1 cellular context compared by ENCODE assay signal in the genomic region with DNA sequence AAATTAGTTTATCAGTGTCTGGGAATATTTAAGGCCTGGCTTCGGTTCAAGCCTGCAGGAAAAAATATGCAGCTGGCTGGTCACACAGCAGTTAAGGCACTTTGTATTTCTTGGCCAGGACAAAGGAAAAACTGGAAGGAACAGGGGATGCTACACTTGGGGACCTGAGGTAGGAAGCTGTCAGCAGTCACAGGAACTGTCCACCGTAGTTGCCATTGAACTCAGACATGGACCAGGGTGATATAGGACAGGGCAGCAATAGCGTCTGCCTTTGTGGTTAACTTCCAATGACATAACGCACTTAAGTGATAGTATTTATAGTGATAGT.
TF ChIP-seq lines count a peak whose summit lies in the region.

No MANE protein-coding gene starts in this region.

TF ChIP-seq in K562, 482 proteins besides CTCF, POLR2A, EP300 and RAD21:
- TF ChIP-seq ZBTB40 (IDR thresholded peaks at IDR 0.05) = no peak
- TF ChIP-seq ZBTB40 (CRISPR knock-in tag; IDR thresholded peaks at IDR 0.05) = no peak
- TF ChIP-seq NCOA2 (IDR thresholded peaks at IDR 0.05; ENCODE audit: partially characterized antibody in 2 of 2) = no peak
- no peak for TF ChIP-seq SNRNP70 (optimal IDR thresholded peaks at IDR 0.05; ENCODE audit: low read depth, low read length)
- TF ChIP-seq SMARCC2 (IDR thresholded peaks at IDR 0.05; ENCODE audit: low read depth) = no peak
- TF ChIP-seq WHSC1 (IDR thresholded peaks at IDR 0.05; ENCODE audit: low read length) = no peak
- TF ChIP-seq MEF2D (tag; conservative IDR thresholded peaks at IDR 0.05; ENCODE audit: low read depth) = no peak
- no peak for TF ChIP-seq EWSR1 (IDR thresholded peaks at IDR 0.05; ENCODE audit: borderline replicate concordance, low read depth, partially characterized antibody)
- no peak for TF ChIP-seq ADNP (tag; IDR thresholded peaks at IDR 0.05)
- TF ChIP-seq TGIF2 (CRISPR knock-in tag; IDR thresholded peaks at IDR 0.05) = no peak
- TF ChIP-seq ZFX (CRISPR knock-in tag; IDR thresholded peaks at IDR 0.05) = no peak
- no peak for TF ChIP-seq ZNF780A (CRISPR knock-in tag; IDR thresholded peaks at IDR 0.05)
- TF ChIP-seq KLF16 (IDR thresholded peaks at IDR 0.05) = no peak
- no peak for TF ChIP-seq NFIC (IDR thresholded peaks at IDR 0.05)
- no peak for TF ChIP-seq ZNF699 (CRISPR knock-in tag; IDR thresholded peaks at IDR 0.05; ENCODE audit: insufficient replicate concordance)
- TF ChIP-seq HBP1 (CRISPR knock-in tag; IDR thresholded peaks at IDR 0.05) = no peak
- no peak for TF ChIP-seq PBX2 (CRISPR knock-in tag; IDR thresholded peaks at IDR 0.05; ENCODE audit: low read depth)
- TF ChIP-seq PBX2 (tag; conservative IDR thresholded peaks at IDR 0.05; ENCODE audit: low read depth) = no peak
- no peak for TF ChIP-seq RBM14 (IDR thresholded peaks at IDR 0.05; ENCODE audit: borderline replicate concordance, insufficient read depth, low read depth, low read length)
- TF ChIP-seq ZNF277 (CRISPR knock-in tag; IDR thresholded peaks at IDR 0.05; ENCODE audit: borderline replicate concordance) = no peak
- no peak for TF ChIP-seq SLC30A9 (CRISPR knock-in tag; IDR thresholded peaks at IDR 0.05)
